ENCODE assay signal across 1 cellular context in genomic region chr9:72149231-72149975, GRCh38.
TF ChIP-seq lines count a peak whose summit lies in the region.

Gene GDA, plus strand, starts transcription at chr9:72149440. Its CDS starts 120 bp downstream, at chr9:72149560.

TF ChIP-seq in WTC11, 78 proteins besides CTCF, POLR2A, EP300 and RAD21 (continued from another document and continues in another):
- TF ChIP-seq ZNF532 (CRISPR knock-in tag; IDR thresholded peaks at IDR 0.05; ENCODE audit: borderline replicate concordance): no peak
- peak; percentile 85 for TF ChIP-seq ZNF232 (CRISPR knock-in tag; IDR thresholded peaks at IDR 0.05)
- 0 out of 2 replicates have a peak, but pooled peaks have one; percentile 39 for TF ChIP-seq NR1H2 (CRISPR knock-in tag; IDR thresholded peaks at IDR 0.05)
- no peak for TF ChIP-seq PREB (CRISPR knock-in tag; IDR thresholded peaks at IDR 0.05; ENCODE audit: borderline replicate concordance)
- peak; percentile 89; the same call in 1 of the 2 replicates for TF ChIP-seq E2F1 (CRISPR knock-in tag; IDR thresholded peaks at IDR 0.05)
- no peak for TF ChIP-seq ZSCAN18 (CRISPR knock-in tag; IDR thresholded peaks at IDR 0.05)
- TF ChIP-seq CREM (CRISPR knock-in tag; IDR thresholded peaks at IDR 0.05): 0 out of 2 replicates have a peak, but pooled peaks have one; percentile 45
- TF ChIP-seq IRF2 (CRISPR knock-in tag; IDR thresholded peaks at IDR 0.05; ENCODE audit: borderline replicate concordance, low read depth): no peak
- no peak for TF ChIP-seq ZNF416 (CRISPR knock-in tag; IDR thresholded peaks at IDR 0.05)
- TF ChIP-seq MYBL2 (CRISPR knock-in tag; IDR thresholded peaks at IDR 0.05): peak; percentile 89
- no peak for TF ChIP-seq ATF6 (CRISPR knock-in tag; IDR thresholded peaks at IDR 0.05)
- no peak for TF ChIP-seq SOX15 (CRISPR knock-in tag; IDR thresholded peaks at IDR 0.05)
- TF ChIP-seq ZNF281 (CRISPR knock-in tag; IDR thresholded peaks at IDR 0.05): peak; percentile 95
- TF ChIP-seq NFATC4 (CRISPR knock-in tag; IDR thresholded peaks at IDR 0.05): no peak
- TF ChIP-seq RELA (CRISPR knock-in tag; IDR thresholded peaks at IDR 0.05; ENCODE audit: borderline replicate concordance): peak; percentile 93
- no peak for TF ChIP-seq RORB (CRISPR knock-in tag; IDR thresholded peaks at IDR 0.05)
- no peak for TF ChIP-seq ZNF671 (CRISPR knock-in tag; IDR thresholded peaks at IDR 0.05)
- TF ChIP-seq ETV6 (CRISPR knock-in tag; IDR thresholded peaks at IDR 0.05): peak; percentile 90; the same call in 1 of the 2 replicates
- TF ChIP-seq TEAD4 (CRISPR knock-in tag; IDR thresholded peaks at IDR 0.05): no peak
- no peak for TF ChIP-seq NR3C1 (CRISPR knock-in tag; conservative IDR thresholded peaks at IDR 0.05; ENCODE audit: low read depth)
- no peak for TF ChIP-seq CDX4 (CRISPR knock-in tag; IDR thresholded peaks at IDR 0.05; ENCODE audit: borderline replicate concordance)
- no peak for TF ChIP-seq GTF2I (CRISPR knock-in tag; conservative IDR thresholded peaks at IDR 0.05)
- TF ChIP-seq OVOL2 (CRISPR knock-in tag; IDR thresholded peaks at IDR 0.05; ENCODE audit: borderline replicate concordance): no peak
- peak; percentile 45; the same call in 1 of the 2 replicates for TF ChIP-seq PRDM15 (CRISPR knock-in tag; IDR thresholded peaks at IDR 0.05)
- TF ChIP-seq ARID4B (CRISPR knock-in tag; IDR thresholded peaks at IDR 0.05; ENCODE audit: borderline replicate concordance): no peak; the same call in 1 of the 2 replicates
- TF ChIP-seq MAX (CRISPR knock-in tag; IDR thresholded peaks at IDR 0.05): peak; percentile 96
- TF ChIP-seq TP53 (CRISPR knock-in tag; IDR thresholded peaks at IDR 0.05): peak; percentile 84; the same call in 1 of the 2 replicates
- TF ChIP-seq TEAD1 (CRISPR knock-in tag; IDR thresholded peaks at IDR 0.05): peak; percentile 84
- TF ChIP-seq E2F4 (CRISPR knock-in tag; IDR thresholded peaks at IDR 0.05; ENCODE audit: borderline replicate concordance, low read depth): no peak
- TF ChIP-seq NFYB (CRISPR knock-in tag; conservative IDR thresholded peaks at IDR 0.05; ENCODE audit: low read depth): no peak
